9 cellular contexts compared by ENCODE assay signal in genomic region chr12:46364777-46365580, GRCh38. TPM values are rescaled to one million over a fixed set of nuclear protein-coding genes. Genes with fewer than 3 reads are reported as not detected.
A peak's percentile ranks its signal among the peaks of the same experiment; 100 is the strongest.
DNase-seq lines count a peak whose midpoint lies in the region; ATAC-seq and TF ChIP-seq lines count a peak whose summit lies in the region.
"Had no signal": no experiment of that assay in that cellular context is flagged by ENCODE, and none has a peak within 500 bp of the region (broad histone marks: within the 10 kb centered on the region; RNA-seq: fewer than 3 reads in every experiment).

No MANE protein-coding gene starts in this region.

- TF ChIP-seq CTCF in brain microvascular endothelial cell (IDR thresholded peaks at IDR 0.05; ENCODE audit: low read depth, low read length, missing control alignments): no peak
- no peak for TF ChIP-seq CTCF in left lung (IDR thresholded peaks at IDR 0.05)
- no peak for TF ChIP-seq CTCF in upper lobe of right lung (IDR thresholded peaks at IDR 0.05)

- intact Hi-C loops in left lung (cut with DNase I) (no loop called here), upper lobe of right lung (cut with DNase I) (loop anchor here (10.0 kb wide), 1 partner anchor 300 kb away; no protein-coding TSS in a partner anchor)

- H3K27ac ChIP-seq in brain microvascular endothelial cell (peak overlapping the region; percentile 28), left lung (peak overlapping the region in 1 of 2 donors; percentile 37), upper lobe of right lung (no peak overlapping the region)

- H3K4me3 Mint-ChIP-seq in activated T-cell treated with anti-CD3 and anti-CD28 coated beads, Interleukin-2, amount 50 U/mL, for 24 hours: peak overlapping the region; percentile 41
- H3K4me3 Mint-ChIP-seq: stimulated activated naive B cell treated with anti-CD40 and anti-IgM and Interleukin-4, amounts not matched to agents 10 μg/mL and 1 μg/mL and 100 μg/mL, for 72 hours had no signal

- H3K4me3 ChIP-seq in brain microvascular endothelial cell (ENCODE audit: low read depth, low read length): peak overlapping the region; percentile 10
- H3K4me3 ChIP-seq in left lung: no peak overlapping the region
- H3K4me3 ChIP-seq in upper lobe of right lung: peak overlapping the region; percentile 92

- DNase-seq in activated T-cell treated with anti-CD3 and anti-CD28 coated beads, Interleukin-2, amount 50 U/mL, for 24 hours: no peak
- DNase-seq in activated T-cell treated with anti-CD3 and anti-CD28 coated beads for 4 hours (no peak), brain microvascular endothelial cell (peak; percentile 82), left lung (no peak), upper lobe of right lung (no peak)
- no peak for DNase-seq in activated CD4-positive, CD25-positive, alpha-beta regulatory T cell treated with anti-CD3 and anti-CD28 coated beads, Interleukin-2, amount 50 U/mL, for 72 hours
- DNase-seq: stimulated activated naive B cell treated with anti-CD40 and anti-IgM and Interleukin-4, amounts not matched to agents 10 μg/mL and 1 μg/mL and 100 μg/mL, for 72 hours had no signal

- peak overlapping the region; percentile 88 for H3K27ac Mint-ChIP-seq in activated T-cell treated with anti-CD3 and anti-CD28 coated beads, Interleukin-2, amount 50 U/mL, for 24 hours
- H3K27ac Mint-ChIP-seq: stimulated activated naive B cell treated with anti-CD40 and anti-IgM and Interleukin-4, amounts not matched to agents 10 μg/mL and 1 μg/mL and 100 μg/mL, for 72 hours had no signal

- in situ Hi-C loops in brain microvascular endothelial cell (cut with HindIII; ENCODE audit: low pct_ligation_motif_present, low sequenced_read_pairs): no loop called here

- H3K9me3 ChIP-seq in left lung (no peaks in the 10 kb centered on the region), upper lobe of right lung (no peaks in the 10 kb centered on the region)

- peaks cover 100% of the 10 kb centered on the region for H3K36me3 ChIP-seq in brain microvascular endothelial cell (replicated peaks)
- peaks cover 7 to 100% of the 10 kb centered on the region in 2 donors for H3K36me3 ChIP-seq in left lung
- peaks cover 100% of the 10 kb centered on the region for H3K36me3 ChIP-seq in upper lobe of right lung

- H3K27me3 ChIP-seq in brain microvascular endothelial cell (replicated peaks) (no peaks in the 10 kb centered on the region), left lung (no peaks in the 10 kb centered on the region), upper lobe of right lung (no peaks in the 10 kb centered on the region)

- peak; percentile 61 for ATAC-seq in left lung
- ATAC-seq in upper lobe of right lung: no peak
- no peak for ATAC-seq in HG02970 (IDR thresholded peaks at IDR 0.05; ENCODE audit: low FRiP score, unreplicated experiment)
- no peak for ATAC-seq in HG03196 (IDR thresholded peaks at IDR 0.05; ENCODE audit: unreplicated experiment)
- ATAC-seq: stimulated activated naive B cell treated with anti-CD40 and anti-IgM and Interleukin-4, amounts not matched to agents 10 μg/mL and 1 μg/mL and 100 μg/mL, for 72 hours had no signal

- H3K4me1 ChIP-seq in left lung (peaks cover 53 to 86% of the 10 kb centered on the region in 2 donors), upper lobe of right lung (peaks cover 76% of the 10 kb centered on the region)

- H3K36me3 Mint-ChIP-seq in activated T-cell treated with anti-CD3 and anti-CD28 coated beads, Interleukin-2, amount 50 U/mL, for 24 hours (ENCODE audit: low read depth): peaks cover 97% of the 10 kb centered on the region

- H3K9me3 Mint-ChIP-seq in activated T-cell treated with anti-CD3 and anti-CD28 coated beads, Interleukin-2, amount 50 U/mL, for 24 hours: no peaks in the 10 kb centered on the region
- H3K9me3 Mint-ChIP-seq: stimulated activated naive B cell treated with anti-CD40 and anti-IgM and Interleukin-4, amounts not matched to agents 10 μg/mL and 1 μg/mL and 100 μg/mL, for 72 hours had no signal

- H3K27me3 Mint-ChIP-seq in activated T-cell treated with anti-CD3 and anti-CD28 coated beads, Interleukin-2, amount 50 U/mL, for 24 hours: no peaks in the 10 kb centered on the region
- H3K27me3 Mint-ChIP-seq: stimulated activated naive B cell treated with anti-CD40 and anti-IgM and Interleukin-4, amounts not matched to agents 10 μg/mL and 1 μg/mL and 100 μg/mL, for 72 hours had no signal

- H3K4me1 Mint-ChIP-seq in activated T-cell treated with anti-CD3 and anti-CD28 coated beads, Interleukin-2, amount 50 U/mL, for 24 hours (ENCODE audit: low read depth): peaks cover 88% of the 10 kb centered on the region

RNA-seq across cellular contexts. Expression of gene SLC38A2, which starts 7.6 kb away (rescaled TPM):
- 100 to 1,000 TPM; 209 to 270 TPM for total RNA-seq in left lung
- 343 TPM for total RNA-seq in upper lobe of right lung

Comparison
In these comparisons a context has a peak if more than half of its experiments do, and no peak if none do; other contexts are left out.
1. H3K4me3 ChIP-seq: peak in brain microvascular endothelial cell (single experiment) and upper lobe of right lung (single experiment); none in left lung (0 of 2).